ENCODE assay signal across 1 cellular context in genomic region chr4:56658410-56659003, GRCh38.
TF ChIP-seq lines count a peak whose summit lies in the region.

No MANE protein-coding gene starts in this region.

TF ChIP-seq in SK-N-SH treated with all-trans-retinoic acid at 6 μM for 48 hours, 23 proteins besides CTCF, POLR2A, EP300 and RAD21 (continued from another document):
- TF ChIP-seq TSHZ2 (CRISPR knock-in tag; IDR thresholded peaks at IDR 0.05) (no peak), OSR1 (CRISPR knock-in tag; IDR thresholded peaks at IDR 0.05) (no peak), ZNF70 (CRISPR knock-in tag; IDR thresholded peaks at IDR 0.05) (no peak)
TF ChIP-seq in SK-N-SH treated with all-trans-retinoic acid at 6 μM for 48 hours: peak in this region for 0.
